In the genomic region with DNA sequence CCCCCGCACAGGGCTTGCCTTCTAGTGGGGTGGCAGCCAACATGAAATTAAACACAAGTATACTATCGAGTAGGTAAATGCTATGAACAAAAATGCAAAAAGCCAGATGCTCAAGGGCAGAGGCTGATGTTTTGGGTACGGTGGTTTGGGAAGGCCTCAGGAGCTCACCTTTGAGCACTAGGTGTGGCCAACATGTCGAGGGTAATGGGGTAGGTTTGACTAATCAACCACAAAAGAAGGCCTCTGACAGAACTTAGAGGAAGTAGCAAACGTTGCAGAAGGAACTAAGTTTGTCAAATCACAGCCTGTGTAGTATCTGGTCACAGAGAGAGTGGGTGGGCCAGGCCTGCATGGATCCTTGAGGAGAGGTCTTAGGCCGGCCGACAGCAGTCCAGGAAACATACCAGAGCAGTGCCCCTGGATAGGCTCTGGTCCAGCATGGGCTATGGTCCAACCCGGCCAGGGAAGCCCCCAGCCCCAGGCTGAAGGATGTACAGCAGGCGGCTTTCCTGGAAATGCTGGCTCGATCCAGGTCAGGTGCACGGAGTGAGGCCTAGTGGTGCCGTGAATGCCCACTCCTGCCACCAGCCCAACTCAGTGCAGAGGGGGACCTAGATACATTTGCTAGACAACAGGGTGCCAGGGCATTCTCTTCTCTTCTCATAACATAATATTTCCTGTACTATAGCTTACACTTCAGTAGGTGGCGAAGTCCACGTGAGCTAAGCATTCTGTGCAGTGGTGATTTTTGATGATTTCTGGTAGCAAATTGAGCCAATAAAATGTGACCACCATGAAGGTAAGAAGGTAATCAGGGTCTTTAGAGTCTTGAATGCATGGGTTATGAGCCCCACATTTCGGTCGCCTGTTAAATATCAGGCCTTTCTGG, we compare ENCODE assay signal across 8 cellular contexts. TPM values are rescaled to one million over a fixed set of nuclear protein-coding genes. Genes with fewer than 3 reads are reported as not detected.
DNase-seq lines count a peak whose midpoint lies in the region; ATAC-seq and TF ChIP-seq lines count a peak whose summit lies in the region.

No MANE protein-coding gene starts in this region.

- no peak for TF ChIP-seq EP300 in esophagus muscularis mucosa (IDR thresholded peaks at IDR 0.05)

- no peaks in the 10 kb centered on the region for H3K36me3 Mint-ChIP-seq in CD4-positive, CD25-positive, alpha-beta regulatory T cell

- WGBS in esophagus muscularis mucosa, result 81% methylated on average over 16 of the region's 16 CpGs

- TF ChIP-seq CTCF in esophagus muscularis mucosa (IDR thresholded peaks at IDR 0.05), result no peak
- no peak for TF ChIP-seq CTCF in tibial artery (IDR thresholded peaks at IDR 0.05)

- H3K4me3 ChIP-seq in CD4-positive, CD25-positive, alpha-beta regulatory T cell (ENCODE audit: low read depth, low read length), result peak overlapping the region; percentile 2
- no peak overlapping the region for H3K4me3 ChIP-seq in esophagus muscularis mucosa
- H3K4me3 ChIP-seq in tibial artery, result no peak overlapping the region

- DNase-seq in CD4-positive, CD25-positive, alpha-beta regulatory T cell, result peak in 2 of 3 donors; percentile 6 to 79
- DNase-seq in OCI-M1 (lab: John Stamatoyannopoulos, UW) (peak; percentile 38), esophagus muscularis mucosa (ENCODE audit: extremely low spot score) (no peak), tibial artery (peak; percentile 19 to 67), cortex of kidney (lab: John Stamatoyannopoulos, UW) (no peak)
- DNase-seq in stimulated activated CD4-positive, alpha-beta T cell treated with anti-CD3 and anti-CD28 coated beads, Interleukin-2, amount 100 ng/mL, for 24 hours, result no peak

- ATAC-seq in CD4-positive, CD25-positive, alpha-beta regulatory T cell (ENCODE audit: low read depth in 2 of 2), result peak; percentile 54 to 63
- ATAC-seq in GM21576 (IDR thresholded peaks at IDR 0.05; ENCODE audit: unreplicated experiment) (peak; percentile 63), HG02970 (IDR thresholded peaks at IDR 0.05; ENCODE audit: low FRiP score, unreplicated experiment) (no peak)

- peaks cover 4% of the 10 kb centered on the region for H3K27me3 Mint-ChIP-seq in CD4-positive, CD25-positive, alpha-beta regulatory T cell

- no peaks in the 10 kb centered on the region for H3K9me3 Mint-ChIP-seq in CD4-positive, CD25-positive, alpha-beta regulatory T cell

- intact Hi-C loops in esophagus muscularis mucosa (cut with DNase I), result no loop called here
- intact Hi-C loops in tibial artery (cut with DNase I; ENCODE audit: low total_unique reads), result loop anchor here (5.0 to 10.0 kb wide), 2 partner anchors 90 to 212 kb away; a partner anchor contains a TSS

- peak overlapping the region; percentile 2 to 51 (median 24) for H3K4me3 Mint-ChIP-seq in CD4-positive, CD25-positive, alpha-beta regulatory T cell

- H3K4me1 ChIP-seq in CD4-positive, CD25-positive, alpha-beta regulatory T cell (ENCODE audit: control insufficient read depth, insufficient read depth, low read length, poor library complexity, severe bottlenecking), result peaks cover 20% of the 10 kb centered on the region
- H3K4me1 ChIP-seq in esophagus muscularis mucosa (peaks cover 14 to 35% (median 27%) of the 10 kb centered on the region in 4 donors), tibial artery (peaks cover 3 to 65% (median 31%) of the 10 kb centered on the region in 4 donors)

- peak overlapping the region; percentile 39 for H3K27ac ChIP-seq in CD4-positive, CD25-positive, alpha-beta regulatory T cell (ENCODE audit: insufficient read depth, low read length, poor library complexity, severe bottlenecking)
- H3K27ac ChIP-seq in esophagus muscularis mucosa (replicated peaks in 1 of 4), result peak overlapping the region; percentile 40 to 63 (median 56)
- H3K27ac ChIP-seq in tibial artery, result peak overlapping the region; percentile 66 to 91

- H3K9me3 ChIP-seq in CD4-positive, CD25-positive, alpha-beta regulatory T cell (ENCODE audit: control insufficient read depth in 2 of 2, low read length in 2 of 2), result no peaks in the 10 kb centered on the region
- H3K9me3 ChIP-seq in esophagus muscularis mucosa (no peaks in the 10 kb centered on the region), tibial artery (no peaks in the 10 kb centered on the region)

- H3K36me3 ChIP-seq in CD4-positive, CD25-positive, alpha-beta regulatory T cell (ENCODE audit: control insufficient read depth, insufficient read depth, low read length), result no peaks in the 10 kb centered on the region
- H3K36me3 ChIP-seq in esophagus muscularis mucosa (no peaks in the 10 kb centered on the region), tibial artery (no peaks in the 10 kb centered on the region)

- H3K27ac Mint-ChIP-seq in CD4-positive, CD25-positive, alpha-beta regulatory T cell, result peak overlapping the region; percentile 38 to 67 (median 57)

- no peaks in the 10 kb centered on the region for H3K27me3 ChIP-seq in CD4-positive, CD25-positive, alpha-beta regulatory T cell (ENCODE audit: control insufficient read depth, insufficient read depth, low read length)
- H3K27me3 ChIP-seq in esophagus muscularis mucosa (no peaks in the 10 kb centered on the region), tibial artery (no peaks in the 10 kb centered on the region)

- no peak for TF ChIP-seq POLR2A in esophagus muscularis mucosa (IDR thresholded peaks at IDR 0.05; ENCODE audit: low read depth)

- H3K4me1 Mint-ChIP-seq in CD4-positive, CD25-positive, alpha-beta regulatory T cell, result peaks cover 6 to 34% (median 17%) of the 10 kb centered on the region in 4 donors

RNA-seq across cellular contexts. Expression of a gene that starts 56.3 kb away (rescaled TPM):
- 3.3 TPM for total RNA-seq in CD4-positive, CD25-positive, alpha-beta regulatory T cell
- polyA plus RNA-seq in CD4-positive, CD25-positive, alpha-beta regulatory T cell, result under 1 TPM; 0.12 to 0.33 (median 0.26) TPM
- total RNA-seq in esophagus muscularis mucosa, result 10 to 100 TPM; 24.5 to 80.7 (median 66.0) TPM

Comparison
In these comparisons a context has a peak if more than half of its experiments do, and no peak if none do; other contexts are left out.
1. DNase-seq: peak in CD4-positive, CD25-positive, alpha-beta regulatory T cell (2 of 3), OCI-M1 (single experiment) and tibial artery (2 of 2); none in esophagus muscularis mucosa (single experiment), stimulated activated CD4-positive, alpha-beta T cell treated with anti-CD3 and anti-CD28 coated beads, Interleukin-2, amount 100 ng/mL, for 24 hours (0 of 2) and cortex of kidney (single experiment).
2. Peak in every context shown above with its lines, with median percentiles within 50 percentile points of each other: H3K27ac ChIP-seq.